Comparison of ENCODE assay signal across 13 cellular contexts in genomic region chr6:138098306-138098705, GRCh38. TPM values are rescaled to one million over a fixed set of nuclear protein-coding genes. Genes with fewer than 3 reads are reported as not detected.
DNase-seq lines count a peak whose midpoint lies in the region; ATAC-seq and TF ChIP-seq lines count a peak whose summit lies in the region.
"Had no signal": no experiment of that assay in that cellular context is flagged by ENCODE, and none has a peak within 500 bp of the region (broad histone marks: within the 10 kb centered on the region; RNA-seq: fewer than 3 reads in every experiment).

No MANE protein-coding gene starts in this region.

- H2AFZ ChIP-seq in trophoblast cell (ENCODE audit: insufficient read depth, low read length, poor library complexity): no peak overlapping the region

- H3K18ac ChIP-seq in trophoblast cell (ENCODE audit: low read length): no peak overlapping the region

- no peak overlapping the region for H3K4me2 ChIP-seq in trophoblast cell (ENCODE audit: low read length)
- H3K4me2 ChIP-seq: BLaER1 treated with 17β-estradiol and CSF1 and Interleukin-3, amounts not matched to agents 10 nM and 100 nM had no signal

- TF ChIP-seq POLR2A in vagina (IDR thresholded peaks at IDR 0.05) (no peak), body of pancreas (IDR thresholded peaks at IDR 0.05) (no peak), upper lobe of left lung (IDR thresholded peaks at IDR 0.05) (no peak)

- DNase-seq in epithelial cell of esophagus (ENCODE audit: low read depth) (no peak), trophoblast cell (no peak), vagina (ENCODE audit: extremely low spot score in 2 of 2) (no peak), body of pancreas (no peak), upper lobe of left lung (no peak)
- DNase-seq: ACHN; Calu3; CD4-positive, CD25-positive, alpha-beta regulatory T cell; DMS 273 treated with DMSO at 0.1 percent for 48 hours; HCEC 1CT had no signal

- no peak overlapping the region for H4K8ac ChIP-seq in trophoblast cell (ENCODE audit: low read depth, low read length)

- H3K27ac ChIP-seq in HEK293 (ENCODE audit: extremely low read depth, low read depth, low read length) (no peak overlapping the region), trophoblast cell (ENCODE audit: low read depth, low read length) (no peak overlapping the region), vagina (peak overlapping the region; percentile 96), body of pancreas (no peak overlapping the region), upper lobe of left lung (no peak overlapping the region)
- H3K27ac ChIP-seq: BLaER1 treated with 17β-estradiol and CSF1 and Interleukin-3, amounts not matched to agents 10 nM and 100 nM had no signal

- no peak overlapping the region for H2BK12ac ChIP-seq in trophoblast cell (ENCODE audit: low read length)

- H3K9ac ChIP-seq in trophoblast cell (ENCODE audit: low read length): no peak overlapping the region
- H3K9ac ChIP-seq: BLaER1 treated with 17β-estradiol and CSF1 and Interleukin-3, amounts not matched to agents 10 nM and 100 nM had no signal

- no peaks in the 10 kb centered on the region for H3K79me1 ChIP-seq in trophoblast cell (ENCODE audit: low read length)

- H3K79me2 ChIP-seq in trophoblast cell (ENCODE audit: control insufficient read depth, insufficient read depth, low read length, poor library complexity): peaks cover 6% of the 10 kb centered on the region

- no peak overlapping the region for H2BK5ac ChIP-seq in trophoblast cell (ENCODE audit: low read depth, low read length, poor library complexity)

- no peak for TF ChIP-seq EP300 in upper lobe of left lung (IDR thresholded peaks at IDR 0.05)

- TF ChIP-seq CTCF in HEK293 (tag by site-specific recombination; IDR thresholded peaks at IDR 0.05): no peak
- no peak for TF ChIP-seq CTCF in epithelial cell of esophagus (IDR thresholded peaks at IDR 0.05; ENCODE audit: insufficient read depth, low read depth, low read length, missing control alignments)
- no peak for TF ChIP-seq CTCF in vagina (IDR thresholded peaks at IDR 0.05)
- no peak for TF ChIP-seq CTCF in body of pancreas (IDR thresholded peaks at IDR 0.05)
- no peak for TF ChIP-seq CTCF in upper lobe of left lung (IDR thresholded peaks at IDR 0.05)

- H3K36me3 ChIP-seq in HEK293 (ENCODE audit: control insufficient read depth in 2 of 2, insufficient read depth in 1 of 2, low read length in 2 of 2) (peaks cover 11 to 35% of the 10 kb centered on the region in 2 experiments; a peak in 2 of 3 replicates), trophoblast cell (ENCODE audit: control insufficient read depth in 1 of 2, insufficient read depth in 2 of 2, low read length in 2 of 2) (peaks cover 17% of the 10 kb centered on the region in 2 experiments), vagina (peaks cover 0 to 22% of the 10 kb centered on the region in 2 donors), body of pancreas (replicated peaks in 1 of 2; ENCODE audit: insufficient read depth in 1 of 2, low read depth in 2 of 2) (peaks cover 0 to 6% of the 10 kb centered on the region in 2 donors), upper lobe of left lung (peaks cover 0 to 11% (median 1%) of the 10 kb centered on the region in 4 donors)
- H3K36me3 ChIP-seq: BLaER1 treated with 17β-estradiol and CSF1 and Interleukin-3, amounts not matched to agents 10 nM and 100 nM had no signal

- no peak overlapping the region for H2AK5ac ChIP-seq in trophoblast cell (ENCODE audit: low read length)

- H3K14ac ChIP-seq in trophoblast cell (ENCODE audit: low read length): no peak overlapping the region

- H2BK120ac ChIP-seq in trophoblast cell (ENCODE audit: insufficient read depth, low read length, poor library complexity): no peak overlapping the region

- intact Hi-C loops in vagina (cut with DNase I) (no loop called here), body of pancreas (cut with DNase I) (no loop called here)

- no peaks in the 10 kb centered on the region for H3K27me3 ChIP-seq in trophoblast cell (ENCODE audit: insufficient read depth, low read length)
- no peaks in the 10 kb centered on the region for H3K27me3 ChIP-seq in vagina
- no peaks in the 10 kb centered on the region for H3K27me3 ChIP-seq in body of pancreas
- no peaks in the 10 kb centered on the region for H3K27me3 ChIP-seq in upper lobe of left lung

- no peak overlapping the region for H4K91ac ChIP-seq in trophoblast cell (ENCODE audit: low read depth, low read length)

- H3K4ac ChIP-seq in trophoblast cell (ENCODE audit: low read depth, low read length): peak overlapping the region; percentile 91

- POLR2A ChIA-PET in HEK293 (lab: Yijun Ruan, JAX): no interaction called here

- H3K4me1 ChIP-seq in HEK293 (ENCODE audit: control insufficient read depth, insufficient read depth, low read length) (no peaks in the 10 kb centered on the region), trophoblast cell (ENCODE audit: control insufficient read depth in 1 of 2, insufficient read depth in 2 of 2, low read length in 2 of 2) (peaks cover 2 to 5% of the 10 kb centered on the region in 2 experiments), vagina (peaks cover 25% of the 10 kb centered on the region), body of pancreas (no peaks in the 10 kb centered on the region), upper lobe of left lung (no peaks in the 10 kb centered on the region)
- H3K4me1 ChIP-seq: BLaER1 treated with 17β-estradiol and CSF1 and Interleukin-3, amounts not matched to agents 10 nM and 100 nM had no signal

- no peak overlapping the region for H3K23ac ChIP-seq in trophoblast cell (ENCODE audit: low read length)

- CTCF ChIA-PET in HEK293 (lab: Yijun Ruan, JAX): interaction anchor here (1.4 kb wide), 1 partner anchor 11 kb away, joined by 3 read pairs; no protein-coding TSS in a partner anchor

- no peak overlapping the region for H4K12ac ChIP-seq in trophoblast cell (ENCODE audit: low read depth, low read length)

- no peak for ATAC-seq in body of pancreas
- no peak for ATAC-seq in upper lobe of left lung (ENCODE audit: low FRiP score in 2 of 2)
- no peak for ATAC-seq in HG03565 (IDR thresholded peaks at IDR 0.05; ENCODE audit: unreplicated experiment)

- H3K9me3 ChIP-seq in HEK293 (ENCODE audit: control insufficient read depth, insufficient read depth, low read depth, low read length): no peaks in the 10 kb centered on the region
- no peaks in the 10 kb centered on the region for H3K9me3 ChIP-seq in trophoblast cell (ENCODE audit: insufficient read depth, low read depth, low read length)
- H3K9me3 ChIP-seq in vagina: no peaks in the 10 kb centered on the region
- no peaks in the 10 kb centered on the region for H3K9me3 ChIP-seq in body of pancreas
- H3K9me3 ChIP-seq in upper lobe of left lung: no peaks in the 10 kb centered on the region

- no peak overlapping the region for H3K4me3 ChIP-seq in HEK293 (ENCODE audit: low read depth, low read length)
- peak overlapping the region; percentile 97 for H3K4me3 ChIP-seq in epithelial cell of esophagus (ENCODE audit: low read length)
- H3K4me3 ChIP-seq in trophoblast cell (ENCODE audit: low read depth, low read length): no peak overlapping the region
- no peak overlapping the region for H3K4me3 ChIP-seq in vagina
- no peak overlapping the region for H3K4me3 ChIP-seq in body of pancreas
- no peak overlapping the region for H3K4me3 ChIP-seq in upper lobe of left lung
- H3K4me3 ChIP-seq: BLaER1 treated with 17β-estradiol and CSF1 and Interleukin-3, amounts not matched to agents 10 nM and 100 nM had no signal

- WGBS in trophoblast cell (ENCODE audit: extremely low coverage, insufficient coverage, insufficient read length): no CpG with 5 or more reads among the region's 2 CpGs
- WGBS in body of pancreas, 2 donors: 84 to 85% methylated on average over 2 of the region's 2 CpGs
- WGBS in upper lobe of left lung, 2 donors: 77 to 88% methylated on average over 2 of the region's 2 CpGs

TF ChIP-seq in HEK293, 187 proteins besides CTCF, POLR2A, EP300 and RAD21:
- peak; percentile 93 for TF ChIP-seq SETDB1 (IDR thresholded peaks at IDR 0.05; ENCODE audit: insufficient read length, low read length)
- TF ChIP-seq ZSCAN18 (tag by site-specific recombination; IDR thresholded peaks at IDR 0.05): no peak

RNA-seq across cellular contexts. Expression of gene PERP, which starts 8.9 kb away (rescaled TPM):
- polyA plus RNA-seq in trophoblast cell (2013): 123 and 131 TPM in 2 replicates
- 279 TPM for total RNA-seq in vagina
- 10 to 100 TPM; 16.5 to 35.8 TPM for total RNA-seq in body of pancreas
- total RNA-seq in upper lobe of left lung: 10 to 100 TPM; 13.6 to 69.8 (median 26.1) TPM
